8 cellular contexts compared by ENCODE assay signal in genomic region chr1:171644805-171645483, GRCh38. TPM values are rescaled to one million over a fixed set of nuclear protein-coding genes. Genes with fewer than 3 reads are reported as not detected.
DNase-seq lines count a peak whose midpoint lies in the region; ATAC-seq, FAIRE-seq and TF ChIP-seq lines count a peak whose summit lies in the region.

No MANE protein-coding gene starts in this region.

- no peak for TF ChIP-seq EP300 in A549 (IDR thresholded peaks at IDR 0.05)

- CTCF ChIA-PET in A549 (lab: Yijun Ruan, JAX), result interaction anchor here (0.6 to 3.5 kb wide), 46 partner anchors 10 to 785 kb away, joined by 3 to 48 read pairs (median 4); partner anchors contain the start of genes METTL13, MYOCOS, PRRC2C and VAMP4

- no peak for TF ChIP-seq POLR2A in A549 (IDR thresholded peaks at IDR 0.05; ENCODE audit: low read length)

- DNase-seq in A549 (ENCODE audit: low read depth in 1 of 2, low spot score in 1 of 2), result peak; percentile 58 to 91
- peak; percentile 76 for DNase-seq in HTR-8/SVneo (ENCODE audit: insufficient read length, low spot score)
- peak; percentile 17 for DNase-seq in NOMO-1 treated with dmso at 0.1 percent for 144 hours (lab: John Stamatoyannopoulos, UW; ENCODE audit: unreplicated experiment)
- peak; percentile 6 to 17 for DNase-seq in activated CD8-positive, alpha-beta memory T cell treated with anti-CD3 and anti-CD28 coated beads for 4 hours (ENCODE audit: low read depth in 2 of 2)
- DNase-seq in epithelial cell of esophagus (ENCODE audit: low read depth), result peak; percentile 84
- DNase-seq in mucosa of gallbladder (ENCODE audit: low spot score), result peak; percentile 83
- DNase-seq in stimulated activated CD8-positive, alpha-beta memory T cell treated with anti-CD3 and anti-CD28 coated beads, Interleukin-4, amount 100 ng/mL, for 4 hours (ENCODE audit: low read depth in 2 of 2, low spot score in 1 of 2), result peak; percentile 18 to 33

- H3K4me2 ChIP-seq in A549, result peak overlapping the region; percentile 40

- peak overlapping the region in 1 of 2 experiments; percentile 55; a peak in 1 of 6 replicates for H3K27ac ChIP-seq in A549

- H3K4me3 ChIP-seq in A549 (no peak overlapping the region), epithelial cell of esophagus (ENCODE audit: low read length) (no peak overlapping the region)

- TF ChIP-seq RAD21 in A549 (conservative IDR thresholded peaks at IDR 0.05 in 1 of 2, IDR thresholded peaks at IDR 0.05 in 1 of 2), result peak; percentile 76 to 83

- TF ChIP-seq CTCF in A549 (IDR thresholded peaks at IDR 0.05) (peak; percentile 79), epithelial cell of esophagus (IDR thresholded peaks at IDR 0.05; ENCODE audit: insufficient read depth, low read depth, low read length, missing control alignments) (peak; percentile 91)

- 7% methylated on average over 15 of the region's 15 CpGs for WGBS in A549 (ENCODE audit: missing lambda C conversion rate)

- H3K9me3 ChIP-seq in A549, result no peaks in the 10 kb centered on the region

- POLR2A ChIA-PET in A549 (lab: Yijun Ruan, JAX), result interaction anchor here (1.3 kb wide), 1 partner anchor 136 kb away, joined by 7 read pairs; the partner anchor contains the start of gene METTL13

- no peaks in the 10 kb centered on the region for H3K4me1 ChIP-seq in A549

- ATAC-seq in A549 (peak; percentile 92 to 95), GM18868 (IDR thresholded peaks at IDR 0.05; ENCODE audit: unreplicated experiment) (peak; percentile 83)

- FAIRE-seq in A549 (lab: Jason Lieb, UNC) (no peak), HTR-8/SVneo (lab: Jason Lieb, UNC) (no peak)

TF ChIP-seq in A549, 52 proteins besides CTCF, POLR2A, EP300 and RAD21:
- TF ChIP-seq ZFP36 (IDR thresholded peaks at IDR 0.05; ENCODE audit: borderline replicate concordance, partially characterized antibody) (peak; percentile 73), HOXB5 (CRISPR knock-in tag; IDR thresholded peaks at IDR 0.05) (no peak), SMC3 (IDR thresholded peaks at IDR 0.05) (peak; percentile 64), KDM1A (IDR thresholded peaks at IDR 0.05; ENCODE audit: low read depth) (peak; percentile 63; the same call in 1 of the 2 replicates), FOSB (CRISPR knock-in tag; IDR thresholded peaks at IDR 0.05) (no peak), MYC (IDR thresholded peaks at IDR 0.05; ENCODE audit: borderline replicate concordance, low read length) (no peak)

RNA-seq across cellular contexts. Expression of gene MYOC, which starts 7.5 kb away (rescaled TPM):
- polyA plus RNA-seq in A549 (2011; rRNA removed) (not detected in 2 replicates), A549 (2017; fragmentation: RNase III; extraction: RNeasy Plus Mini Kit Qiagen cat#74134 plus additional on column Dnase treatment) (not detected in 3 replicates)
- not detected in 2 replicates for polyA plus RNA-seq in A549 (2012; cell fraction: cytosol; rRNA removed)
- not detected in 2 replicates for polyA plus RNA-seq in A549 (2012; cell fraction: nucleus; rRNA removed)
- polyA minus RNA-seq in A549 (2011; rRNA and poly(A)+ RNA removed), result not detected in 2 replicates
- total RNA-seq in mucosa of gallbladder, result 2.4 TPM

RNA-seq across cellular contexts. Expression of gene MYOCOS, which starts 22.9 kb away (rescaled TPM):
- polyA plus RNA-seq in A549 (2011; rRNA removed), result not detected in 2 replicates
- not detected in 2 replicates for polyA plus RNA-seq in A549 (2012; cell fraction: cytosol; rRNA removed)
- not detected in 2 replicates for polyA plus RNA-seq in A549 (2012; cell fraction: nucleus; rRNA removed)
- not detected in 3 replicates for polyA plus RNA-seq in A549 (2017; fragmentation: RNase III; extraction: RNeasy Plus Mini Kit Qiagen cat#74134 plus additional on column Dnase treatment)
- not detected in 2 replicates for polyA minus RNA-seq in A549 (2011; rRNA and poly(A)+ RNA removed)
- not detected for total RNA-seq in mucosa of gallbladder

Comparison
In these comparisons a context has a peak if more than half of its experiments do, and no peak if none do; other contexts are left out.
1. DNase-seq: peak in every context shown above with its lines; median percentile 84 in epithelial cell of esophagus; 83 in mucosa of gallbladder; 76 in HTR-8/SVneo; 74 in A549; 26 in stimulated activated CD8-positive, alpha-beta memory T cell treated with anti-CD3 and anti-CD28 coated beads, Interleukin-4, amount 100 ng/mL, for 4 hours; 17 in NOMO-1 treated with dmso at 0.1 percent for 144 hours; 12 in activated CD8-positive, alpha-beta memory T cell treated with anti-CD3 and anti-CD28 coated beads for 4 hours.